ENCODE assay signal across 8 cellular contexts in genomic region chr11:74739546-74740270, GRCh38. TPM values are rescaled to one million over a fixed set of nuclear protein-coding genes. Genes with fewer than 3 reads are reported as not detected.
A peak's percentile ranks its signal among the peaks of the same experiment; 100 is the strongest.
DNase-seq lines count a peak whose midpoint lies in the region; ATAC-seq and TF ChIP-seq lines count a peak whose summit lies in the region.

No MANE protein-coding gene starts in this region.

- H3K36me3 ChIP-seq in hepatocyte (replicated peaks; ENCODE audit: insufficient read depth, low read depth): no peaks in the 10 kb centered on the region

- TF ChIP-seq CTCF in RWPE1 (conservative IDR thresholded peaks at IDR 0.05; ENCODE audit: low read depth) (peak; percentile 88), hepatocyte (IDR thresholded peaks at IDR 0.05; ENCODE audit: poor library complexity) (peak; percentile 81)

- H3K9me3 ChIP-seq in hepatocyte (ENCODE audit: low read depth): no peaks in the 10 kb centered on the region

- 33% methylated on average over 8 of the region's 8 CpGs for WGBS in hepatocyte (ENCODE audit: low lambda C conversion rate, missing lambda C conversion rate)

- H3K4me3 ChIP-seq in hepatocyte: no peak overlapping the region

- DNase-seq in Daoy (ENCODE audit: low read depth) (peak; percentile 54), HT1080 (ENCODE audit: low read depth) (peak; percentile 69), RWPE1 (ENCODE audit: low spot score) (peak; percentile 79), astrocyte of the hippocampus (ENCODE audit: low read depth, low spot score) (peak; percentile 83), hepatocyte (ENCODE audit: low spot score) (peak; percentile 80)
- peak; percentile 54 for DNase-seq in stimulated activated CD4-positive, alpha-beta T cell treated with anti-CD3 and anti-CD28 coated beads, Interleukin-15, amount 100 ng/mL, for 24 hours

- no peaks in the 10 kb centered on the region for H3K27me3 ChIP-seq in hepatocyte

- no peaks in the 10 kb centered on the region for H3K79me2 ChIP-seq in hepatocyte

- no peaks in the 10 kb centered on the region for H4K20me1 ChIP-seq in hepatocyte (ENCODE audit: insufficient read depth, poor library complexity, severe bottlenecking)

- no peak overlapping the region for H2AFZ ChIP-seq in hepatocyte

- CTCF ChIA-PET in RWPE1 (lab: Yijun Ruan, JAX): interaction anchor here (0.6 to 1.3 kb wide), 10 partner anchors 8 to 503 kb away, joined by 3 to 7 read pairs (median 4); no protein-coding TSS in a partner anchor

- ATAC-seq in GM18870 (IDR thresholded peaks at IDR 0.05; ENCODE audit: unreplicated experiment) (no peak), HG03521 (IDR thresholded peaks at IDR 0.05; ENCODE audit: unreplicated experiment) (no peak)

- H3K4me1 ChIP-seq in hepatocyte (ENCODE audit: insufficient read depth): peaks cover 6% of the 10 kb centered on the region

- no peaks in the 10 kb centered on the region for H3K9me2 ChIP-seq in hepatocyte (replicated peaks; ENCODE audit: insufficient read depth)

- no peak overlapping the region for H3K4me2 ChIP-seq in hepatocyte

- POLR2A ChIA-PET in RWPE1 (lab: Yijun Ruan, JAX; ENCODE audit: low non-redundant PET): no interaction called here

- H3K27ac ChIP-seq in RWPE1 (no peak overlapping the region), hepatocyte (no peak overlapping the region)

RNA-seq across cellular contexts. Expression of gene CHRDL2, which starts 8.5 kb away (rescaled TPM):
- total RNA-seq in Daoy (2014; rRNA removed; shearing (Covaris generic)): not detected in 2 replicates
- total RNA-seq in HT1080 (2014; rRNA removed; shearing (Covaris generic)): not detected in 2 replicates
- not detected in 2 replicates for polyA plus RNA-seq in HT1080 (2015; cell fraction: cytosol; rRNA removed)
- polyA plus RNA-seq in HT1080 (2015; cell fraction: nucleus; rRNA removed): not detected in 2 replicates
- 0.44 and 0.83 TPM in 2 replicates for total RNA-seq in hepatocyte
- 4.7 and 9.2 TPM in 2 replicates for polyA plus RNA-seq in hepatocyte

RNA-seq across cellular contexts. Expression of gene RNF169, which starts 8.9 kb away (rescaled TPM):
- total RNA-seq in Daoy (2014; rRNA removed; shearing (Covaris generic)): 5.0 and 5.8 TPM in 2 replicates
- total RNA-seq in HT1080 (2014; rRNA removed; shearing (Covaris generic)): 13.0 TPM in 2 replicates
- polyA plus RNA-seq in HT1080 (2015; cell fraction: cytosol; rRNA removed): 7.6 and 9.6 TPM in 2 replicates
- 24.3 and 25.3 TPM in 2 replicates for polyA plus RNA-seq in HT1080 (2015; cell fraction: nucleus; rRNA removed)
- total RNA-seq in hepatocyte: 18.8 and 20.4 TPM in 2 replicates
- polyA plus RNA-seq in hepatocyte: 2.0 and 2.4 TPM in 2 replicates
